1 cellular context compared by ENCODE assay signal in the genomic region with DNA sequence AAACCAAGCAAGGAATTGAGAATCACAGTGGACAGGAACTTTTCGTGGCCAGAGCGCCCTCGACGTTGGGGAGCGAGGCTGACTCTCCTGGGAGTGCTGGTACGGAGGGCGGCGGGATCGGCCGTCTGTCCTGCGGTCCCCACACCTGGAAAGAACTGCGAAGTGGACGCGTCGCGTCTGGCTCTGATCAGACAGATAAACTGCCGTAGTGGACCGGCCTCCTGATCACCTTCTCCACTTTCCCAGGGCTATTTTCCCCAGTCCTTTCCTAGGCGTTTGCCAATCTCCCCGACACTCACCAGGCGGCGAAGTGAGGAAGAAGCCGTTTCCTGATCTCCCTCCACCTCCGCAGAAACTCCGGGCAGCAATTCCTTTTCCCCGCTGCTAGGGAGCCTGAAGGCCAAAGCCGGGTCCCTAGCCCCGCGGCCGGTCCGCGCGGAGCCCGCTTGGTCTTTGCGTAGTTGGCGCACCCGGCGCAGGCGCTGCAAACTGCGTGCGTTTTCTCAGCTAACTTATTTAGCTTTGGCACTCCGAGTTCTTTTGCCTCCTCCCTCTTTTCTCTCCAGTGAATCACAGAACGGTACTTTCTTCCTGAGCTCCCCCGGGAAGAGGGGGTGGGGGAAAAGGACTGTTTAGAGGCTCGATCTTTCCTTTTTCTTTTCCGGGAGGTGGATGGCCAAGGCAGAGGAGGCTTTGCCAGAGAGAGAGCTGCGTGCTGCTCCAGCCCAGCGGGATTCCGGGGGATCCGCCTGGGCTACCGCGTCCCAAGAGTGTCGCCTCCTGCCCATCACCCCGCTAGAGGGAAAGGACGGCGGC.
TF ChIP-seq lines count a peak whose summit lies in the region.

Gene ARSJ, minus strand, starts transcription at position 491 of the 816 bp plus-strand sequence. CDS start 813 bp downstream, outside the sequence.

TF ChIP-seq in IMR-90, 13 proteins besides CTCF, POLR2A, EP300 and RAD21 (continued from another document):
- TF ChIP-seq, protein P1, sequence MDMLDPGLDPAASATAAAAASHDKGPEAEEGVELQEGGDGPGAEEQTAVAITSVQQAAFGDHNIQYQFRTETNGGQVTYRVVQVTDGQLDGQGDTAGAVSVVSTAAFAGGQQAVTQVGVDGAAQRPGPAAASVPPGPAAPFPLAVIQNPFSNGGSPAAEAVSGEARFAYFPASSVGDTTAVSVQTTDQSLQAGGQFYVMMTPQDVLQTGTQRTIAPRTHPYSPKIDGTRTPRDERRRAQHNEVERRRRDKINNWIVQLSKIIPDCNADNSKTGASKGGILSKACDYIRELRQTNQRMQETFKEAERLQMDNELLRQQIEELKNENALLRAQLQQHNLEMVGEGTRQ (IDR thresholded peaks at IDR 0.05; ENCODE audit: low read depth, low read length), result no peak
- TF ChIP-seq NFE2L2 (IDR thresholded peaks at IDR 0.05; ENCODE audit: low read depth, low read length) (no peak), CEBPB (IDR thresholded peaks at IDR 0.05; ENCODE audit: low read depth, low read length) (no peak), MXI1 (IDR thresholded peaks at IDR 0.05; ENCODE audit: borderline replicate concordance, low read depth, low read length) (0 out of 2 replicates have a peak, but pooled peaks have one; percentile 10), SMC3 (IDR thresholded peaks at IDR 0.05; ENCODE audit: low read depth, low read length) (peak; percentile 12; the same call in 1 of the 2 replicates), MAFK (IDR thresholded peaks at IDR 0.05; ENCODE audit: low read depth, low read length) (no peak), RCOR1 (IDR thresholded peaks at IDR 0.05; ENCODE audit: insufficient replicate concordance, low read length) (no peak), BHLHE40 (IDR thresholded peaks at IDR 0.05; ENCODE audit: low read depth, low read length) (no peak), FOS (IDR thresholded peaks at IDR 0.05; ENCODE audit: low read depth, low read length) (no peak)
- TF ChIP-seq, protein P2, sequence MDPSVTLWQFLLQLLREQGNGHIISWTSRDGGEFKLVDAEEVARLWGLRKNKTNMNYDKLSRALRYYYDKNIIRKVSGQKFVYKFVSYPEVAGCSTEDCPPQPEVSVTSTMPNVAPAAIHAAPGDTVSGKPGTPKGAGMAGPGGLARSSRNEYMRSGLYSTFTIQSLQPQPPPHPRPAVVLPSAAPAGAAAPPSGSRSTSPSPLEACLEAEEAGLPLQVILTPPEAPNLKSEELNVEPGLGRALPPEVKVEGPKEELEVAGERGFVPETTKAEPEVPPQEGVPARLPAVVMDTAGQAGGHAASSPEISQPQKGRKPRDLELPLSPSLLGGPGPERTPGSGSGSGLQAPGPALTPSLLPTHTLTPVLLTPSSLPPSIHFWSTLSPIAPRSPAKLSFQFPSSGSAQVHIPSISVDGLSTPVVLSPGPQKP (IDR thresholded peaks at IDR 0.05; ENCODE audit: borderline replicate concordance, low read depth, low read length), result no peak
